In the genomic region with DNA sequence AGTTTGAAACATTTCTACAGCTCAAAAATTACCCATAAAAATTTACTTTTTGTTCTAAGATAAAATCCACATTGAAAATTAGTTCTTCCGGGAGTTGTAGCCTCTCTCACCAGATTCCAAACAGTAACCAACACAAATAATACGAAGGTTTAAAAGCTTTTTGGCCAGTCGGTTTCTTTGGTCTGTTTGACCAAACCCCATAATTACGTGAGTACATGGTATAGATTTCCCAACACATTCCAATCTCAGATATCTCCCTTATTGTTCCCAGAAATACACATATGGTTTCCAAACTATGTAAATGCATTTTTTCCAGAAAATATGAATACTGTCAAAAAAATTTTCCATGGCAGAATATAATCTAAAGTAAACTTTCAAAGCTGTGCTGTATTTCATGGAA, we compare ENCODE assay signal across 3 cellular contexts.
"Had no signal": no experiment of that assay in that cellular context is flagged by ENCODE, and none has a peak within 500 bp of the region (broad histone marks: within the 10 kb centered on the region; RNA-seq: fewer than 3 reads in every experiment).

No MANE protein-coding gene starts in this region.

- ATAC-seq: GM12878 had no signal

- H3K4me3 ChIP-seq: GM12878 had no signal

- DNase-seq: GDM1, GF-D8 had no signal
